In the genomic region with DNA sequence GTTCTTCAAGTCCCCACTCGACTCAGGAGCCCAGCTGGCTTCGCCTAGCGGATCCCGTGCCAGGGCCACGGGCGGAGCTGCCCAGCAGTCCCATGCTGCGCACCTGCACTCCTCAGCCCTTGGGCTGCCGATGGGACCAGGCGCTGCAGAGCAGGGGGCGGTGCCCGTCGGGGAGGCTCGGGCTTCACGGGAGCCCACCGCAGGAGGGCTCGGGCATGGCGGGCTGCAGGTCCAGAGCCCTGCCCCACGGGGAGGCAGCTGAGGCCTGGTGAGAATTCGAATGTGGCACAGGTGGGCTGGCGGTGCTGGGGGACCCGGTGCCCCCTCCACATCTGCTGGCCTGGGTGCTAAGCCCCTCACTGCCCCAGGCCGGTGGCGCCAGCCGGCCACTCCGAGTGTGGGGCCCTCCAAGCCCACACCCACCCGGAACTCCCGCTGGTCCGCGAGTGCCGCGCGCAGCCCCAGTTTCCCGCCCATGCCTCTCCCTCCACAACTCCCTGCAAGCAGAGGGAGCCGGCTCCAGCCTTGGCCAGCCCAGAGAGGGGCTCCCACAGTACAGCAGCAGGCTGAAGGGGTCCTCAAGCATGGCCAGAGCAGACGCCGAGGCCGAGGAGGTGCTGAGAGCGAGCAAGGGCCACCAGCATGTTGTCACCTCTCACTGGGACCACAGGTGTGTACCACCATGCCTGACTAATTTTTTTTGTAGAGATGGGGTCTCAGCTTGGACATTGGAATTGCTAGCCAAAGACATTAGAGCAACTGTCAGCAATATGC, we compare ENCODE assay signal across 16 cellular contexts. TPM values are rescaled to one million over a fixed set of nuclear protein-coding genes. Genes with fewer than 3 reads are reported as not detected.
DNase-seq lines count a peak whose midpoint lies in the region; ATAC-seq, FAIRE-seq and TF ChIP-seq lines count a peak whose summit lies in the region.
"Had no signal": no experiment of that assay in that cellular context is flagged by ENCODE, and none has a peak within 500 bp of the region (broad histone marks: within the 10 kb centered on the region; RNA-seq: fewer than 3 reads in every experiment).

No MANE protein-coding gene starts in this region.

- H3K9me3 ChIP-seq in K562 (replicated peaks; ENCODE audit: control insufficient read depth, insufficient read depth, low read depth, low read length) (peaks cover 1% of the 10 kb centered on the region; the same call in 1 of the 2 replicates), HepG2 (ENCODE audit: low read length) (no peaks in the 10 kb centered on the region), psoas muscle (no peaks in the 10 kb centered on the region), colonic mucosa (no peaks in the 10 kb centered on the region)

- intact Hi-C loops in Right ventricle myocardium superior (cut with DNase I) = no loop called here
- intact Hi-C loops in cardiac septum (cut with DNase I) = no loop called here
- intact Hi-C loops in K562 (cut with micrococcal nuclease) = no loop called here
- intact Hi-C loops in HepG2 (cut with micrococcal nuclease; ENCODE audit: unreplicated experiment) = no loop called here
- intact Hi-C loops in psoas muscle (cut with DNase I) = no loop called here
- intact Hi-C loops in colonic mucosa (cut with DNase I) = no loop called here

- WGBS in K562 (ENCODE audit: insufficient coverage, low coverage, missing lambda C conversion rate) = 96% methylated on average over 19 of the region's 38 CpGs
- 98% methylated on average over 7 of the region's 38 CpGs for WGBS in HepG2 (ENCODE audit: low lambda C conversion rate)
- WGBS in psoas muscle, 3 donors = 97 to 98% (median 97%) methylated on average over 37 to 38 of the region's 38 CpGs

- TF ChIP-seq POLR2A in K562 (conservative IDR thresholded peaks at IDR 0.05) (no peak), HepG2 (IDR thresholded peaks at IDR 0.05; ENCODE audit: insufficient read depth in 1 of 2, low read depth in 2 of 2, low read length in 2 of 2) (no peak), GM12892 (IDR thresholded peaks at IDR 0.05; ENCODE audit: low read depth, low read length) (no peak)

- peak; percentile 32 for ATAC-seq in Right ventricle myocardium superior (ENCODE audit: poor library complexity)
- ATAC-seq in K562 = no peak
- peak; percentile 30 for ATAC-seq in HepG2
- ATAC-seq in psoas muscle = peak in 3 of 4 donors; percentile 6 to 44 (median 23)

- TF ChIP-seq RAD21 in K562 (CRISPR knock-in tag; conservative IDR thresholded peaks at IDR 0.05 in 1 of 2, IDR thresholded peaks at IDR 0.05 in 1 of 2) = no peak
- no peak for TF ChIP-seq RAD21 in HepG2 (CRISPR knock-in tag; IDR thresholded peaks at IDR 0.05)

- peaks cover 0 to 4% of the 10 kb centered on the region in 2 experiments; a peak in 1 of 5 replicates for H3K4me1 ChIP-seq in K562 (replicated peaks in 1 of 2; ENCODE audit: control insufficient read depth in 2 of 2, insufficient read depth in 2 of 2, low read length in 2 of 2)
- no peaks in the 10 kb centered on the region for H3K4me1 ChIP-seq in HepG2 (ENCODE audit: insufficient read depth, low read length)
- H3K4me1 ChIP-seq in psoas muscle = peaks cover 19% of the 10 kb centered on the region
- H3K4me1 ChIP-seq in colonic mucosa = no peaks in the 10 kb centered on the region

- in situ Hi-C loops in K562 (cut with MboI) (no loop called here), HepG2 (cut with HindIII; ENCODE audit: extremely low pct_ligation_motif_present, low pct_unique_long_range_greater_than_20kb) (no loop called here)

- POLR2A ChIA-PET in K562 (lab: Yijun Ruan, JAX) (interaction anchor here (0.7 to 1.5 kb wide), 2 partner anchors 12 to 53 kb away, joined by 3 to 8 read pairs; no protein-coding TSS in a partner anchor), HepG2 (lab: Yijun Ruan, JAX) (no interaction called here)

- H3K79me2 ChIP-seq in K562 (ENCODE audit: control insufficient read depth, insufficient read depth, low read length) = peaks cover 87% of the 10 kb centered on the region
- peaks cover 82% of the 10 kb centered on the region for H3K79me2 ChIP-seq in HepG2 (ENCODE audit: insufficient read depth, low read length)

- no peaks in the 10 kb centered on the region for H3K27me3 ChIP-seq in K562 (ENCODE audit: control insufficient read depth in 2 of 2, insufficient read depth in 2 of 2, low read length in 2 of 2)
- H3K27me3 ChIP-seq in HepG2 (ENCODE audit: control insufficient read depth in 1 of 2, insufficient read depth in 2 of 2, low read length in 2 of 2) = no peaks in the 10 kb centered on the region
- H3K27me3 ChIP-seq in psoas muscle (ENCODE audit: insufficient read depth in 3 of 3, low read length in 2 of 3) = no peaks in the 10 kb centered on the region
- H3K27me3 ChIP-seq in colonic mucosa = no peaks in the 10 kb centered on the region

- FAIRE-seq in K562 (lab: Jason Lieb, UNC) (no peak), HepG2 (lab: Jason Lieb, UNC) (no peak), GM12892 (lab: Jason Lieb, UNC) (no peak)
- FAIRE-seq: A204.1, GM19239, H1 had no signal

- peaks cover 46% of the 10 kb centered on the region; the same call in 2 of the 3 replicates for H3K36me3 ChIP-seq in K562 (ENCODE audit: control insufficient read depth, insufficient read depth, low read length)
- H3K36me3 ChIP-seq in HepG2 (replicated peaks in 1 of 2; ENCODE audit: control insufficient read depth in 1 of 2, insufficient read depth in 2 of 2, low read length in 2 of 2) = peaks cover 2 to 20% of the 10 kb centered on the region in 2 experiments; a peak in 3 of 5 replicates
- H3K36me3 ChIP-seq in psoas muscle (ENCODE audit: insufficient read depth in 1 of 2, low read depth in 1 of 2) = peaks cover 10 to 18% of the 10 kb centered on the region in 2 donors
- H3K36me3 ChIP-seq in colonic mucosa = no peaks in the 10 kb centered on the region

- DNase-seq in Right ventricle myocardium superior (no peak), cardiac septum (ENCODE audit: low spot score) (no peak), K562 (ENCODE audit: extremely low read depth in 1 of 4, low spot score in 3 of 4) (no peak), HepG2 (ENCODE audit: low spot score) (no peak), psoas muscle (no peak), GM12892 (ENCODE audit: insufficient read length) (no peak), colonic mucosa (no peak)
- DNase-seq: C1 segment of cervical spinal cord; Calu3; CD4-positive, alpha-beta T cell; DMS 273 treated with DMSO at 0.1 percent for 48 hours; HCEC 1CT; IMR-90 had no signal

- H3K9me1 ChIP-seq in K562 (ENCODE audit: control insufficient read depth, insufficient read depth, low read length) = no peaks in the 10 kb centered on the region

- CTCF ChIA-PET in K562 (lab: Yijun Ruan, JAX; ENCODE audit: low intra/inter-chr PET ratio) = no interaction called here
- CTCF ChIA-PET in HepG2 (lab: Yijun Ruan, JAX; ENCODE audit: low intra/inter-chr PET ratio, low total read pairs) = no interaction called here

- no peak overlapping the region for H3K27ac ChIP-seq in K562 (ENCODE audit: extremely low read depth, low read depth, low read length)
- no peak overlapping the region for H3K27ac ChIP-seq in HepG2 (ENCODE audit: extremely low read length, insufficient read depth, low read length)
- no peak overlapping the region for H3K27ac ChIP-seq in psoas muscle
- no peak overlapping the region for H3K27ac ChIP-seq in colonic mucosa

- TF ChIP-seq CTCF in K562 (IDR thresholded peaks at IDR 0.05 in 2 of 3, conservative IDR thresholded peaks at IDR 0.05 in 1 of 3; ENCODE audit: insufficient read depth in 2 of 3, low read depth in 1 of 3, low read length in 3 of 3) = no peak
- TF ChIP-seq CTCF in HepG2 (CRISPR knock-in tag; IDR thresholded peaks at IDR 0.05) = no peak
- no peak for TF ChIP-seq CTCF in psoas muscle (IDR thresholded peaks at IDR 0.05)
- no peak for TF ChIP-seq CTCF in colonic mucosa (IDR thresholded peaks at IDR 0.05)

- TF ChIP-seq EP300 in K562 (IDR thresholded peaks at IDR 0.05; ENCODE audit: low read length) (no peak), HepG2 (IDR thresholded peaks at IDR 0.05; ENCODE audit: low read depth in 2 of 2, low read length in 2 of 2) (no peak), HepG2 (CRISPR knock-in tag; IDR thresholded peaks at IDR 0.05; ENCODE audit: borderline replicate concordance) (no peak)

- no peak overlapping the region for H3K9ac ChIP-seq in K562 (ENCODE audit: insufficient read depth in 1 of 2, low read depth in 2 of 2, low read length in 2 of 2)
- no peak overlapping the region for H3K9ac ChIP-seq in HepG2 (ENCODE audit: insufficient read depth, low read depth, low read length)
- no peak overlapping the region for H3K9ac ChIP-seq in colonic mucosa (ENCODE audit: low read depth in 2 of 2, low read length in 2 of 2)

- H4K20me1 ChIP-seq in K562 (replicated peaks; ENCODE audit: control insufficient read depth, insufficient read depth, low read length) (no peaks in the 10 kb centered on the region), HepG2 (ENCODE audit: insufficient read depth, low read length) (peaks cover 32% of the 10 kb centered on the region)

- BruUV-seq in K562 (replicated peaks; lab: Mats Ljungman, UMichigan) (no TSS peak), HepG2 (replicated peaks; lab: Mats Ljungman, UMichigan) (no TSS peak)

- H3K4me3 ChIP-seq in K562 (no peak overlapping the region), HepG2 (replicated peaks in 1 of 3; ENCODE audit: insufficient read depth in 1 of 3, low read depth in 2 of 3, low read length in 3 of 3) (no peak overlapping the region), psoas muscle (no peak overlapping the region), colonic mucosa (no peak overlapping the region)

- H3K4me2 ChIP-seq in K562 (ENCODE audit: insufficient read depth, low read length) = no peak overlapping the region
- H3K4me2 ChIP-seq in HepG2 (ENCODE audit: low read depth, low read length) = no peak overlapping the region

- H2AFZ ChIP-seq in K562 (ENCODE audit: low read depth, low read length) (no peak overlapping the region), HepG2 (ENCODE audit: low read length) (no peak overlapping the region)

RNA-seq across cellular contexts. Expression of gene RAB7A, which starts 17.0 kb away (rescaled TPM):
- total RNA-seq in Right ventricle myocardium superior = 240 TPM
- total RNA-seq in cardiac septum = 215 TPM
- 37.7 and 69.3 TPM in 2 replicates for total RNA-seq in K562 (2011; cell fraction: chromatin; rRNA removed; ENCODE audit: low replicate concordance)
- total RNA-seq in K562 (2011; cell fraction: nucleolus; rRNA removed) = 15.8 and 20.3 TPM in 2 replicates
- total RNA-seq in K562 (2011; cell fraction: nucleoplasm; rRNA removed) = 35.5 and 61.5 TPM in 2 replicates
- 35.7 and 46.8 TPM in 2 replicates for total RNA-seq in K562 (2014; rRNA removed)
- total RNA-seq in K562 (2014; rRNA removed; fragmentation: Illumina TruSeq; extraction: Trizol) = 58.7 and 61.4 TPM in 2 replicates
- 72.8 and 74.4 TPM in 2 replicates for total RNA-seq in K562 (2015; rRNA removed; fragmentation: Illumina TruSeq; extraction: Trizol)
- 131 and 140 TPM in 2 replicates for total RNA-seq in K562 (2021)
- 151 and 204 TPM in 2 replicates for polyA plus RNA-seq in K562 (2011; rRNA removed)
- 130 and 165 TPM in 2 replicates for polyA plus RNA-seq in K562 (2011; cell fraction: cytosol; rRNA removed)
- 24.8 and 31.5 TPM in 2 replicates for polyA plus RNA-seq in K562 (2011; cell fraction: nucleus; rRNA removed)
- 140 and 180 TPM in 2 replicates for polyA plus RNA-seq in K562 (2012)
- polyA plus RNA-seq in K562 (2014; fragmentation: Illumina TruSeq; extraction: Trizol) = 169 and 200 TPM in 2 replicates
- polyA plus RNA-seq in K562 (2014; fragmentation: Nextera tagmentation; extraction: Ambion mirVana) = 10 to 100 TPM; 30.9 to 36.1 TPM
- polyA plus RNA-seq in K562 (2014; rRNA removed) = 131 and 138 TPM in 2 replicates
- polyA minus RNA-seq in K562 (2011; rRNA and poly(A)+ RNA removed) = 94.5 and 123 TPM in 2 replicates
- 78.5 and 84.5 TPM in 2 replicates for polyA minus RNA-seq in K562 (2011; cell fraction: cytosol; rRNA and poly(A)+ RNA removed)
- 9.7 and 13.7 TPM in 2 replicates for polyA minus RNA-seq in K562 (2011; cell fraction: nucleus; rRNA and poly(A)+ RNA removed)
- total RNA-seq in HepG2 (2016; rRNA removed; fragmentation: Illumina TruSeq; extraction: Trizol) = 26.5 and 49.0 TPM in 2 replicates
- 38.7 and 41.1 TPM in 2 replicates for total RNA-seq in HepG2 (2016; cell fraction: cytosol; rRNA removed; fragmentation: Illumina TruSeq; extraction: Trizol; ENCODE audit: low read depth)
- 28.3 and 46.8 TPM in 2 replicates for total RNA-seq in HepG2 (2016; cell fraction: insoluble cytoplasmic fraction; rRNA removed; fragmentation: Illumina TruSeq; extraction: Trizol)
- 17.9 and 21.7 TPM in 2 replicates for total RNA-seq in HepG2 (2016; cell fraction: membrane; rRNA removed; fragmentation: Illumina TruSeq; extraction: Trizol)
- 23.4 and 24.9 TPM in 2 replicates for total RNA-seq in HepG2 (2016; cell fraction: nucleus; rRNA removed; fragmentation: Illumina TruSeq; extraction: Trizol)
- polyA plus RNA-seq in HepG2 (2011; rRNA removed) = 151 and 182 TPM in 2 replicates
- 150 and 192 TPM in 2 replicates for polyA plus RNA-seq in HepG2 (2011; cell fraction: cytosol; rRNA removed)
- polyA plus RNA-seq in HepG2 (2011; cell fraction: nucleus; rRNA removed) = 22.3 and 35.1 TPM in 2 replicates
- polyA plus RNA-seq in HepG2 (2012) = 113 and 143 TPM in 2 replicates
- 9.2 and 10.5 TPM in 2 replicates for polyA plus RNA-seq in HepG2 (2016; cell fraction: cytosol; fragmentation: Illumina TruSeq; extraction: Trizol; ENCODE audit: low read depth)
- polyA plus RNA-seq in HepG2 (2016; cell fraction: insoluble cytoplasmic fraction; fragmentation: Illumina TruSeq; extraction: Trizol; ENCODE audit: low read depth) = 212 and 261 TPM in 2 replicates
- polyA plus RNA-seq in HepG2 (2016; cell fraction: membrane; fragmentation: Illumina TruSeq; extraction: Trizol; ENCODE audit: low read depth) = 28.1 and 31.8 TPM in 2 replicates
- 82.8 and 96.0 TPM in 2 replicates for polyA plus RNA-seq in HepG2 (2016; cell fraction: nucleus; fragmentation: Illumina TruSeq; extraction: Trizol; ENCODE audit: insufficient read depth, low read depth)
- 149 and 160 TPM in 2 replicates for polyA minus RNA-seq in HepG2 (2011; rRNA and poly(A)+ RNA removed; ENCODE audit: low replicate concordance)
- polyA minus RNA-seq in HepG2 (2011; cell fraction: cytosol; rRNA and poly(A)+ RNA removed) = 58.7 and 72.0 TPM in 2 replicates
- 34.9 and 44.1 TPM in 2 replicates for polyA minus RNA-seq in HepG2 (2011; cell fraction: nucleus; rRNA and poly(A)+ RNA removed)
- total RNA-seq in psoas muscle = 100 to 1,000 TPM; 232 to 375 (median 284) TPM
- polyA plus RNA-seq in psoas muscle = 100 to 1,000 TPM; 206 to 410 (median 369) TPM
- polyA plus RNA-seq in GM12892 (2012; ENCODE audit: missing spikeins) = 102 TPM
- total RNA-seq in colonic mucosa = 100 to 1,000 TPM; 221 to 272 TPM
